In genomic region chr2:65129613-65130439, GRCh38 we compare ENCODE assay signal across 8 cellular contexts. TPM values are rescaled to one million over a fixed set of nuclear protein-coding genes. Genes with fewer than 3 reads are reported as not detected.
DNase-seq lines count a peak whose midpoint lies in the region; ATAC-seq and TF ChIP-seq lines count a peak whose summit lies in the region.

RAB1A (minus strand) TSS chr2:65130106; CDS start chr2:65129915, 191 bp downstream.

- H3K4me1 ChIP-seq in lung (ENCODE audit: control insufficient read depth in 2 of 2, insufficient read depth in 2 of 2, low read length in 2 of 2): peaks cover 13 to 18% of the 10 kb centered on the region in 2 donors

- no peaks in the 10 kb centered on the region for H3K36me3 ChIP-seq in lung (ENCODE audit: control insufficient read depth in 2 of 2, insufficient read depth in 2 of 2, low read length in 2 of 2)

- WGBS in lung, 2 donors: 0 to 1% methylated on average over 68 to 73 of the region's 73 CpGs

- H3K27me3 ChIP-seq in lung (ENCODE audit: control insufficient read depth, insufficient read depth): no peaks in the 10 kb centered on the region

- DNase-seq in COLO829 (ENCODE audit: low spot score): peak; percentile 98
- DNase-seq in HS-5 (ENCODE audit: low read depth): peak; percentile 91
- DNase-seq in NK-92 (lab: John Stamatoyannopoulos, UW; ENCODE audit: unreplicated experiment): peak; percentile 97
- peak; percentile 98 to 99 for DNase-seq in activated CD8-positive, alpha-beta memory T cell treated with anti-CD3 and anti-CD28 coated beads for 1 hour (ENCODE audit: extremely low read depth in 1 of 2, low read depth in 1 of 2)
- DNase-seq in effector CD4-positive, alpha-beta T cell: peak; percentile 99
- DNase-seq in lung (ENCODE audit: low spot score): peak; percentile 100
- DNase-seq in stimulated activated CD4-positive, alpha-beta T cell treated with anti-CD3 and anti-CD28 coated beads, TNF-alpha, amount 100 ng/mL, for 4 hours (ENCODE audit: low read depth in 3 of 3): peak; percentile 97 to 99 (median 98)

- ATAC-seq in GM19468 (IDR thresholded peaks at IDR 0.05; ENCODE audit: extremely low read depth, unreplicated experiment): peak; percentile 94
- ATAC-seq in lung (ENCODE audit: insufficient read depth, low FRiP score): peak; percentile 95

- H3K9me3 ChIP-seq in lung (ENCODE audit: control insufficient read depth in 2 of 2, insufficient read depth in 1 of 2, low read length in 1 of 2): no peaks in the 10 kb centered on the region

- TF ChIP-seq CTCF in lung (IDR thresholded peaks at IDR 0.05; ENCODE audit: control extremely low read depth, extremely low read depth): no peak

- H3K4me3 ChIP-seq in lung: peak within 1 kb of the TSS; percentile 97

- H3K27ac ChIP-seq in lung (ENCODE audit: low read depth in 1 of 2, low read length in 1 of 2): peak within 1 kb of the TSS; percentile 93 to 100

RNA-seq across cellular contexts. Expression of gene RAB1A, which starts in this region (rescaled TPM):
- total RNA-seq in lung: 100 to 1,000 TPM; 131 to 141 TPM
- 100 to 1,000 TPM; 104 to 159 TPM for polyA plus RNA-seq in lung

Comparison
In these comparisons a context has a peak if more than half of its experiments do, and no peak if none do; other contexts are left out.
1. Peak in every context shown above with its lines: DNase-seq, ATAC-seq, H3K4me3 ChIP-seq and H3K27ac ChIP-seq.